1 cellular context compared by ENCODE assay signal in genomic region chr6:36196049-36196879, GRCh38.
A peak's percentile ranks its signal among the peaks of the same experiment; 100 is the strongest.
TF ChIP-seq lines count a peak whose summit lies in the region.

TSS of gene BRPF3 (plus strand) at chr6:36196744. CDS start at chr6:36200323, 3,579 bp downstream.

TF ChIP-seq in HepG2, 621 proteins besides CTCF, POLR2A, EP300 and RAD21 (continued from another document and continues in another):
- TF ChIP-seq, protein P1, sequence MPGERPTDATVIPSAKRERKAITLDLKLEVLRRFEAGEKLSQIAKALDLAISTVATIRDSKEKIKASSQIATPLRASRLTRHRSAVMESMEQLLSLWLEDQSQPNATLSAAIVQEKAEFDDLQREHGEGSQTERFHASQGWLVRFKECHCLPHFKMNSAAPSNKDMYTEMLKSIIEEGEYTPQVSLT (CRISPR knock-in tag; IDR thresholded peaks at IDR 0.05; ENCODE audit: borderline replicate concordance, low read depth) = no peak
- TF ChIP-seq ZNF337 (CRISPR knock-in tag; IDR thresholded peaks at IDR 0.05; ENCODE audit: borderline replicate concordance, low read depth) (no peak), ZNF75D (CRISPR knock-in tag; IDR thresholded peaks at IDR 0.05; ENCODE audit: borderline replicate concordance) (no peak), ZNF629 (CRISPR knock-in tag; conservative IDR thresholded peaks at IDR 0.05) (no peak), ZNF598 (CRISPR knock-in tag; IDR thresholded peaks at IDR 0.05; ENCODE audit: borderline replicate concordance) (peak; percentile 77; the same call in 1 of the 2 replicates), PHF21A (CRISPR knock-in tag; IDR thresholded peaks at IDR 0.05) (peak; percentile 49; the same call in 1 of the 2 replicates), ZNF225 (CRISPR knock-in tag; IDR thresholded peaks at IDR 0.05) (peak; percentile 45; the same call in 1 of the 2 replicates), KLF13 (CRISPR knock-in tag; IDR thresholded peaks at IDR 0.05) (no peak), ZFP36L2 (CRISPR knock-in tag; IDR thresholded peaks at IDR 0.05) (no peak), DNMT1 (CRISPR knock-in tag; IDR thresholded peaks at IDR 0.05) (peak; percentile 71; the same call in 1 of the 2 replicates), SP4 (CRISPR knock-in tag; IDR thresholded peaks at IDR 0.05) (peak; percentile 73), ZNF333 (CRISPR knock-in tag; IDR thresholded peaks at IDR 0.05; ENCODE audit: borderline replicate concordance) (0 out of 2 replicates have a peak, but pooled peaks have one; percentile 21), ZNF30 (CRISPR knock-in tag; IDR thresholded peaks at IDR 0.05) (no peak), IRX3 (CRISPR knock-in tag; IDR thresholded peaks at IDR 0.05; ENCODE audit: borderline replicate concordance, low read depth) (no peak), ZSCAN12 (CRISPR knock-in tag; IDR thresholded peaks at IDR 0.05) (no peak), ZNF7 (CRISPR knock-in tag; IDR thresholded peaks at IDR 0.05) (no peak), ZNF329 (CRISPR knock-in tag; IDR thresholded peaks at IDR 0.05; ENCODE audit: low read depth) (peak; percentile 38; the same call in 1 of the 2 replicates), ZSCAN21 (CRISPR knock-in tag; IDR thresholded peaks at IDR 0.05; ENCODE audit: borderline replicate concordance) (no peak), ZFP36L1 (CRISPR knock-in tag; IDR thresholded peaks at IDR 0.05) (no peak), ZSCAN5A (CRISPR knock-in tag; IDR thresholded peaks at IDR 0.05; ENCODE audit: borderline replicate concordance) (no peak), ZNF142 (CRISPR knock-in tag; IDR thresholded peaks at IDR 0.05) (peak; percentile 17; the same call in 1 of the 2 replicates), RNF2 (conservative IDR thresholded peaks at IDR 0.05; ENCODE audit: low read depth) (peak; percentile 67; the same call in 1 of the 2 replicates), ZSCAN25 (CRISPR knock-in tag; IDR thresholded peaks at IDR 0.05) (peak; percentile 89), KDM5B (CRISPR knock-in tag; IDR thresholded peaks at IDR 0.05; ENCODE audit: borderline replicate concordance) (peak; percentile 85; the same call in 1 of the 2 replicates), NFRKB (IDR thresholded peaks at IDR 0.05) (no peak), ARHGAP35 (CRISPR knock-in tag; IDR thresholded peaks at IDR 0.05; ENCODE audit: borderline replicate concordance) (0 out of 2 replicates have a peak, but pooled peaks have one; percentile 20), FOXA1 (IDR thresholded peaks at IDR 0.05) (no peak), FOXA1 (CRISPR knock-in tag; IDR thresholded peaks at IDR 0.05) (no peak), ZMAT5 (CRISPR knock-in tag; IDR thresholded peaks at IDR 0.05; ENCODE audit: borderline replicate concordance, low read depth) (no peak), ZBTB20 (CRISPR knock-in tag; IDR thresholded peaks at IDR 0.05; ENCODE audit: borderline replicate concordance, low read depth) (peak; percentile 50; the same call in 1 of the 2 replicates), ZNF3 (CRISPR knock-in tag; IDR thresholded peaks at IDR 0.05) (0 out of 2 replicates have a peak, but pooled peaks have one; percentile 29), CEBPG (CRISPR knock-in tag; IDR thresholded peaks at IDR 0.05) (no peak), SRY (CRISPR knock-in tag; IDR thresholded peaks at IDR 0.05) (peak; percentile 84; the same call in 1 of the 2 replicates), ZNF274 (CRISPR knock-in tag; IDR thresholded peaks at IDR 0.05) (peak; percentile 53; the same call in 1 of the 2 replicates), ZSCAN31 (CRISPR knock-in tag; IDR thresholded peaks at IDR 0.05; ENCODE audit: low read depth) (no peak), PCBP1 (IDR thresholded peaks at IDR 0.05; ENCODE audit: borderline replicate concordance, low read depth, low read length) (no peak), MXD4 (CRISPR knock-in tag; IDR thresholded peaks at IDR 0.05) (peak; percentile 62; the same call in 1 of the 2 replicates), ZNF652 (CRISPR knock-in tag; IDR thresholded peaks at IDR 0.05; ENCODE audit: borderline replicate concordance, low read depth) (no peak), POGZ (CRISPR knock-in tag; IDR thresholded peaks at IDR 0.05) (no peak), SYNCRIP (IDR thresholded peaks at IDR 0.05; ENCODE audit: insufficient read depth, low read depth, low read length) (no peak), MEIS2 (CRISPR knock-in tag; IDR thresholded peaks at IDR 0.05) (no peak), ZNF431 (CRISPR knock-in tag; IDR thresholded peaks at IDR 0.05; ENCODE audit: borderline replicate concordance, low read depth) (peak; percentile 82), ZNF484 (CRISPR knock-in tag; IDR thresholded peaks at IDR 0.05; ENCODE audit: borderline replicate concordance, low read depth) (0 out of 2 replicates have a peak, but pooled peaks have one; percentile 26), ZNF263 (CRISPR knock-in tag; IDR thresholded peaks at IDR 0.05) (no peak)
- TF ChIP-seq, protein P2, sequence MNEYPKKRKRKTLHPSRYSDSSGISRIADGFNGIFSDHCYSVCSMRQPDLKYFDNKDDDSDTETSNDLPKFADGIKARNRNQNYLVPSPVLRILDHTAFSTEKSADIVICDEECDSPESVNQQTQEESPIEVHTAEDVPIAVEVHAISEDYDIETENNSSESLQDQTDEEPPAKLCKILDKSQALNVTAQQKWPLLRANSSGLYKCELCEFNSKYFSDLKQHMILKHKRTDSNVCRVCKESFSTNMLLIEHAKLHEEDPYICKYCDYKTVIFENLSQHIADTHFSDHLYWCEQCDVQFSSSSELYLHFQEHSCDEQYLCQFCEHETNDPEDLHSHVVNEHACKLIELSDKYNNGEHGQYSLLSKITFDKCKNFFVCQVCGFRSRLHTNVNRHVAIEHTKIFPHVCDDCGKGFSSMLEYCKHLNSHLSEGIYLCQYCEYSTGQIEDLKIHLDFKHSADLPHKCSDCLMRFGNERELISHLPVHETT (CRISPR knock-in tag; conservative IDR thresholded peaks at IDR 0.05) = peak; percentile 67; the same call in 1 of the 2 replicates
- TF ChIP-seq, protein P3, sequence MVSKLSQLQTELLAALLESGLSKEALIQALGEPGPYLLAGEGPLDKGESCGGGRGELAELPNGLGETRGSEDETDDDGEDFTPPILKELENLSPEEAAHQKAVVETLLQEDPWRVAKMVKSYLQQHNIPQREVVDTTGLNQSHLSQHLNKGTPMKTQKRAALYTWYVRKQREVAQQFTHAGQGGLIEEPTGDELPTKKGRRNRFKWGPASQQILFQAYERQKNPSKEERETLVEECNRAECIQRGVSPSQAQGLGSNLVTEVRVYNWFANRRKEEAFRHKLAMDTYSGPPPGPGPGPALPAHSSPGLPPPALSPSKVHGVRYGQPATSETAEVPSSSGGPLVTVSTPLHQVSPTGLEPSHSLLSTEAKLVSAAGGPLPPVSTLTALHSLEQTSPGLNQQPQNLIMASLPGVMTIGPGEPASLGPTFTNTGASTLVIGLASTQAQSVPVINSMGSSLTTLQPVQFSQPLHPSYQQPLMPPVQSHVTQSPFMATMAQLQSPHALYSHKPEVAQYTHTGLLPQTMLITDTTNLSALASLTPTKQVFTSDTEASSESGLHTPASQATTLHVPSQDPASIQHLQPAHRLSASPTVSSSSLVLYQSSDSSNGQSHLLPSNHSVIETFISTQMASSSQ (IDR thresholded peaks at IDR 0.05; ENCODE audit: low read depth) = no peak
- TF ChIP-seq, protein P3 (CRISPR knock-in tag; IDR thresholded peaks at IDR 0.05; ENCODE audit: borderline replicate concordance) = no peak
- TF ChIP-seq, protein P4, sequence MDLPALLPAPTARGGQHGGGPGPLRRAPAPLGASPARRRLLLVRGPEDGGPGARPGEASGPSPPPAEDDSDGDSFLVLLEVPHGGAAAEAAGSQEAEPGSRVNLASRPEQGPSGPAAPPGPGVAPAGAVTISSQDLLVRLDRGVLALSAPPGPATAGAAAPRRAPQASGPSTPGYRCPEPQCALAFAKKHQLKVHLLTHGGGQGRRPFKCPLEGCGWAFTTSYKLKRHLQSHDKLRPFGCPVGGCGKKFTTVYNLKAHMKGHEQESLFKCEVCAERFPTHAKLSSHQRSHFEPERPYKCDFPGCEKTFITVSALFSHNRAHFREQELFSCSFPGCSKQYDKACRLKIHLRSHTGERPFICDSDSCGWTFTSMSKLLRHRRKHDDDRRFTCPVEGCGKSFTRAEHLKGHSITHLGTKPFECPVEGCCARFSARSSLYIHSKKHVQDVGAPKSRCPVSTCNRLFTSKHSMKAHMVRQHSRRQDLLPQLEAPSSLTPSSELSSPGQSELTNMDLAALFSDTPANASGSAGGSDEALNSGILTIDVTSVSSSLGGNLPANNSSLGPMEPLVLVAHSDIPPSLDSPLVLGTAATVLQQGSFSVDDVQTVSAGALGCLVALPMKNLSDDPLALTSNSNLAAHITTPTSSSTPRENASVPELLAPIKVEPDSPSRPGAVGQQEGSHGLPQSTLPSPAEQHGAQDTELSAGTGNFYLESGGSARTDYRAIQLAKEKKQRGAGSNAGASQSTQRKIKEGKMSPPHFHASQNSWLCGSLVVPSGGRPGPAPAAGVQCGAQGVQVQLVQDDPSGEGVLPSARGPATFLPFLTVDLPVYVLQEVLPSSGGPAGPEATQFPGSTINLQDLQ (CRISPR knock-in tag; IDR thresholded peaks at IDR 0.05) = peak; percentile 91
- TF ChIP-seq, protein P5, sequence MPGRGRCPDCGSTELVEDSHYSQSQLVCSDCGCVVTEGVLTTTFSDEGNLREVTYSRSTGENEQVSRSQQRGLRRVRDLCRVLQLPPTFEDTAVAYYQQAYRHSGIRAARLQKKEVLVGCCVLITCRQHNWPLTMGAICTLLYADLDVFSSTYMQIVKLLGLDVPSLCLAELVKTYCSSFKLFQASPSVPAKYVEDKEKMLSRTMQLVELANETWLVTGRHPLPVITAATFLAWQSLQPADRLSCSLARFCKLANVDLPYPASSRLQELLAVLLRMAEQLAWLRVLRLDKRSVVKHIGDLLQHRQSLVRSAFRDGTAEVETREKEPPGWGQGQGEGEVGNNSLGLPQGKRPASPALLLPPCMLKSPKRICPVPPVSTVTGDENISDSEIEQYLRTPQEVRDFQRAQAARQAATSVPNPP (CRISPR knock-in tag; IDR thresholded peaks at IDR 0.05) = 0 out of 2 replicates have a peak, but pooled peaks have one; percentile 66
